In the genomic region with DNA sequence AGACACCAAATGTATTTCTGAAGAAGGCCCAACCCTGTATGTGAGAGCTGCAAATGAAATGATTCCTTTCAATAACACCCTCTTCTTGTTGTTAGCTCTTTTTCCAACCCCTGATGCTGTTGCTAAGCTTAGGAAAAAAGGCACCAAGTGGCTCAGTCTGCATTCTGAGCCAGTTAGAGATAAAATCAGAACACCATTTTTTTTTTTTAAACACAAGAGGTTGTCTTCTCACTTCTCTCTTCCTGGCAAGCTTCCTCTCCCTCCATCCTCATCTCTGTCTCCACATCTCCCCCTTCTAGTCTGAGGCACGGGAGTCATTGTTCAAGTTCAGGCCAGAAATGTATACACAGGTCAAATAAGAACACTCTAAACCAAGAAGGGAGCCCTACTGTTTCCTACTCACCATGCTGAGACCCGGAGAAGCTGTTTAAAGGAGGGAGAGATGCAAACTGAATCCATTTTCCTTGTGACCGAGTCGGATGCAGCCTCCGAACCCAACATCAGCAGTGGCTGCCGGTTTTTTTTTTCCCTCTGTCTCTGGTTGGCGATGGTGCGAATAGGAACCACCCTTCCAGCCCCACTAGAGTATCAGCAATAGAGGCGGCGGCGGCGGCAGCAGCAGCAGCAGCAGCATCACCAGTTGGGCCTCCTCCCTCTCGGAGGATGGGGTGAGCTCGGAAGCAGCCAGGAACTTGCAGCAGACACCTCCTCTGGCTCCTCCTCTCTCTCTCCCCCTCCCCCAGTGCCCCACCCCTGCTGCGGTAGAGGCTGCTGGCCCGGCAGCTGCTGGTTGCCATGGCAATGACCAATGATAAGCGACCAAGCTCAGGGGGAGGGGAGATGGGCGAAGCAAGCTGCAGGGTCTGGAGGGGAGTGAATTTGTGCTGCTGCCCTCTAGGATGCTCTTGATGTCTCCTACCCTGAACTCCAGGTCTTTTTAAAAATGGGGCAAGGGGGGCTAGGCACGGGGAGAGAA, we compare ENCODE assay signal across 8 cellular contexts. TPM values are rescaled to one million over a fixed set of nuclear protein-coding genes. Genes with fewer than 3 reads are reported as not detected.
DNase-seq lines count a peak whose midpoint lies in the region; ATAC-seq and TF ChIP-seq lines count a peak whose summit lies in the region.

Gene JAKMIP2, minus strand, starts transcription at position 676 of the 976 bp plus-strand sequence. CDS start 110,922 bp downstream, outside the sequence.

- H3K27me3 ChIP-seq in duodenal mucosa (ENCODE audit: control insufficient read depth in 1 of 2, insufficient read depth in 2 of 2, low read length in 2 of 2), result no peaks in the 10 kb centered on the region
- peaks cover 5% of the 10 kb centered on the region for H3K27me3 ChIP-seq in lower lobe of right lung (ENCODE audit: low read depth)

- H3K36me3 ChIP-seq in duodenal mucosa (ENCODE audit: control insufficient read depth in 1 of 2, insufficient read depth in 2 of 2, low read length in 2 of 2), result no peaks in the 10 kb centered on the region
- no peaks in the 10 kb centered on the region for H3K36me3 ChIP-seq in lower lobe of right lung

- no peak within 1 kb of the TSS for H3K27ac ChIP-seq in duodenal mucosa (ENCODE audit: low read depth, low read length)
- no peak within 1 kb of the TSS for H3K27ac ChIP-seq in lower lobe of right lung

- DNase-seq in NCI-H2227 treated with DMSO at 0.1 percent for 48 hours (lab: John Stamatoyannopoulos, UW), result peak; percentile 90
- peak; percentile 47 to 60 for DNase-seq in activated CD4-positive, alpha-beta T cell treated with anti-CD3 and anti-CD28 coated beads, Interleukin-2, amount 50 U/mL, for 24 hours (ENCODE audit: low read depth in 1 of 2, low spot score in 1 of 2)
- DNase-seq in lower lobe of right lung, result peak; percentile 74
- DNase-seq in stimulated activated CD4-positive, alpha-beta T cell treated with anti-CD3 and anti-CD28 coated beads, TNF-alpha, amount 100 ng/mL, for 4 hours (ENCODE audit: low read depth in 3 of 3), result peak; percentile 40 to 71 (median 46)
- DNase-seq in omental fat pad (ENCODE audit: low spot score), result no peak

- peak; percentile 75 for ATAC-seq in GM18499 (IDR thresholded peaks at IDR 0.05; ENCODE audit: insufficient read depth, unreplicated experiment)
- ATAC-seq in HG03045 (IDR thresholded peaks at IDR 0.05; ENCODE audit: unreplicated experiment), result peak; percentile 86
- ATAC-seq in lower lobe of right lung, result peak; percentile 85 to 93
- no peak for ATAC-seq in omental fat pad (ENCODE audit: low FRiP score)

- H3K4me3 ChIP-seq in duodenal mucosa (ENCODE audit: low read depth in 1 of 2, low read length in 2 of 2) (peak within 1 kb of the TSS; percentile 53 to 56), lower lobe of right lung (peak within 1 kb of the TSS; percentile 37)

- no peaks in the 10 kb centered on the region for H3K9me3 ChIP-seq in duodenal mucosa (ENCODE audit: control insufficient read depth in 1 of 2, low read length in 2 of 2)
- no peaks in the 10 kb centered on the region for H3K9me3 ChIP-seq in lower lobe of right lung

- H3K4me1 ChIP-seq in duodenal mucosa (ENCODE audit: control insufficient read depth in 1 of 2, insufficient read depth in 2 of 2, low read length in 2 of 2) (no peaks in the 10 kb centered on the region), lower lobe of right lung (no peaks in the 10 kb centered on the region)

- peak within 1 kb of the TSS in 1 of 2 donors; percentile 12 for H3K9ac ChIP-seq in duodenal mucosa (ENCODE audit: low read depth in 1 of 2, low read length in 2 of 2)

- intact Hi-C loops in lower lobe of right lung (cut with DNase I), result no loop called here

- no peak for TF ChIP-seq CTCF in lower lobe of right lung (IDR thresholded peaks at IDR 0.05)
- no peak for TF ChIP-seq CTCF in omental fat pad (IDR thresholded peaks at IDR 0.05)

RNA-seq across cellular contexts. Expression of gene JAKMIP2, which starts in this region (rescaled TPM):
- total RNA-seq in lower lobe of right lung (8.3 TPM), omental fat pad (1 to 10 TPM in 1 of 4 donors, under 1 TPM in 3; 0.28 to 2.0 (median 0.73) TPM)
